ENCODE assay signal across 14 cellular contexts in genomic region chr7:21943436-21943835, GRCh38. TPM values are rescaled to one million over a fixed set of nuclear protein-coding genes. Genes with fewer than 3 reads are reported as not detected.
A peak's percentile ranks its signal among the peaks of the same experiment; 100 is the strongest.
DNase-seq lines count a peak whose midpoint lies in the region; FAIRE-seq and TF ChIP-seq lines count a peak whose summit lies in the region.
"Had no signal": no experiment of that assay in that cellular context is flagged by ENCODE, and none has a peak within 500 bp of the region (broad histone marks: within the 10 kb centered on the region; RNA-seq: fewer than 3 reads in every experiment).

No MANE protein-coding gene starts in this region.

- peaks cover 36% of the 10 kb centered on the region for H3K36me3 Mint-ChIP-seq in activated CD4-positive, alpha-beta T cell treated with anti-CD3 and anti-CD28 coated beads, Interleukin-2, amount 10 ng/mL, durations not matched to agents 7 days and 5 days (ENCODE audit: low read depth)
- H3K36me3 Mint-ChIP-seq in astrocyte (ENCODE audit: low read depth, unreplicated experiment), result no peaks in the 10 kb centered on the region

- H3K27me3 ChIP-seq in astrocyte (ENCODE audit: insufficient read depth, low read length) (no peaks in the 10 kb centered on the region), neutrophil (no peaks in the 10 kb centered on the region)

- H3K9me3 ChIP-seq in KOPT-K1 (ENCODE audit: insufficient read depth, low read length, poor library complexity, severe bottlenecking) (peaks cover 1% of the 10 kb centered on the region), astrocyte (ENCODE audit: insufficient read depth, low read depth, low read length) (no peaks in the 10 kb centered on the region), neutrophil (no peaks in the 10 kb centered on the region)

- H3K27ac ChIP-seq in KOPT-K1 (ENCODE audit: low read depth, low read length, poor library complexity, severe bottlenecking) (peak overlapping the region; percentile 92), astrocyte (ENCODE audit: low read depth, low read length) (no peak overlapping the region), neutrophil (peak overlapping the region; percentile 81)

- no peaks in the 10 kb centered on the region for H3K9me3 Mint-ChIP-seq in activated CD4-positive, alpha-beta T cell treated with anti-CD3 and anti-CD28 coated beads, Interleukin-2, amount 10 ng/mL, durations not matched to agents 7 days and 5 days
- H3K9me3 Mint-ChIP-seq in astrocyte (ENCODE audit: unreplicated experiment), result no peaks in the 10 kb centered on the region

- POLR2A ChIA-PET in activated CD4-positive, alpha-beta T cell treated with anti-CD3 and anti-CD28 coated beads, Interleukin-2, amount 10 ng/mL, durations not matched to agents 7 days and 5 days (lab: Charles Lee), result no interaction called here

- no peak overlapping the region for H2AFZ ChIP-seq in astrocyte (ENCODE audit: low read depth, low read length)

- H3K27me3 Mint-ChIP-seq in activated CD4-positive, alpha-beta T cell treated with anti-CD3 and anti-CD28 coated beads, Interleukin-2, amount 10 ng/mL, durations not matched to agents 7 days and 5 days, result no peaks in the 10 kb centered on the region
- no peaks in the 10 kb centered on the region for H3K27me3 Mint-ChIP-seq in astrocyte (ENCODE audit: low read depth, unreplicated experiment)

- no peak overlapping the region for H3K27ac Mint-ChIP-seq in activated CD4-positive, alpha-beta T cell treated with anti-CD3 and anti-CD28 coated beads, Interleukin-2, amount 10 ng/mL, durations not matched to agents 7 days and 5 days
- no peak overlapping the region for H3K27ac Mint-ChIP-seq in astrocyte (ENCODE audit: unreplicated experiment)

- H3K36me3 ChIP-seq in KOPT-K1 (ENCODE audit: insufficient read depth, low read length) (peaks cover 39% of the 10 kb centered on the region), astrocyte (ENCODE audit: insufficient read depth, low read length) (no peaks in the 10 kb centered on the region), neutrophil (no peaks in the 10 kb centered on the region)

- H3K4me3 ChIP-seq in astrocyte (ENCODE audit: insufficient read depth, low read depth, low read length) (no peak overlapping the region), neutrophil (ENCODE audit: low read depth in 1 of 2, low read length in 1 of 2) (peak overlapping the region in 1 of 2 experiments; percentile 68)

- peaks cover 8% of the 10 kb centered on the region for H3K79me2 ChIP-seq in astrocyte (ENCODE audit: insufficient read depth, low read length)

- CTCF ChIA-PET in activated CD4-positive, alpha-beta T cell treated with anti-CD3 and anti-CD28 coated beads, Interleukin-2, amount 10 ng/mL, durations not matched to agents 7 days and 5 days (lab: Charles Lee), result no interaction called here

- TF ChIP-seq CTCF in astrocyte (IDR thresholded peaks at IDR 0.05; ENCODE audit: insufficient read depth, low read depth, low read length) (no peak), neutrophil (IDR thresholded peaks at IDR 0.05) (no peak)

- peaks cover 77% of the 10 kb centered on the region for H3K4me1 Mint-ChIP-seq in activated CD4-positive, alpha-beta T cell treated with anti-CD3 and anti-CD28 coated beads, Interleukin-2, amount 10 ng/mL, durations not matched to agents 7 days and 5 days
- peaks cover 12% of the 10 kb centered on the region for H3K4me1 Mint-ChIP-seq in astrocyte (ENCODE audit: low read depth, unreplicated experiment)

- FAIRE-seq in astrocyte (lab: Jason Lieb, UNC), result no peak
- no peak for FAIRE-seq in HTR-8/SVneo (lab: Jason Lieb, UNC)
- FAIRE-seq: GM18507 had no signal

- peaks cover 30% of the 10 kb centered on the region for H3K4me1 ChIP-seq in astrocyte (ENCODE audit: insufficient read depth, low read length)
- peaks cover 78 to 87% of the 10 kb centered on the region in 2 experiments for H3K4me1 ChIP-seq in neutrophil (ENCODE audit: control insufficient read depth in 1 of 2, insufficient read depth in 1 of 2, low read depth in 1 of 2, low read length in 1 of 2)

- peak overlapping the region; percentile 0 for H3K4me2 ChIP-seq in astrocyte (ENCODE audit: low read length)

- H4K20me1 ChIP-seq in astrocyte (ENCODE audit: insufficient read depth, low read length), result peaks cover 9% of the 10 kb centered on the region

- DNase-seq in activated CD4-positive, alpha-beta T cell treated with anti-CD3 and anti-CD28 coated beads, Interleukin-2, amount 10 ng/mL, durations not matched to agents 7 days and 5 days, result no peak
- DNase-seq in activated CD4-positive, alpha-beta T cell treated with anti-CD3 and anti-CD28 coated beads for 4 hours, result no peak
- DNase-seq in astrocyte (ENCODE audit: low read depth), result no peak
- DNase-seq in HTR-8/SVneo (ENCODE audit: insufficient read length, low spot score), result no peak
- DNase-seq in NCI-H524 treated with DMSO at 0.1 percent for 48 hours (lab: John Stamatoyannopoulos, UW), result no peak
- no peak for DNase-seq in GOT3 (lab: John Stamatoyannopoulos, UW)
- DNase-seq: effector CD4-positive, alpha-beta T cell; glutamatergic neuron; mammary epithelial cell; MV-4-11; NCI-H524 had no signal

- no peak overlapping the region for H3K9ac ChIP-seq in astrocyte (ENCODE audit: low read length)

- peak overlapping the region; percentile 29 for H3K4me3 Mint-ChIP-seq in activated CD4-positive, alpha-beta T cell treated with anti-CD3 and anti-CD28 coated beads, Interleukin-2, amount 10 ng/mL, durations not matched to agents 7 days and 5 days
- H3K4me3 Mint-ChIP-seq in astrocyte (ENCODE audit: unreplicated experiment), result no peak overlapping the region

RNA-seq across cellular contexts. Expression of gene CDCA7L, which starts 2.3 kb away (rescaled TPM):
- total RNA-seq in activated CD4-positive, alpha-beta T cell treated with anti-CD3 and anti-CD28 coated beads, Interleukin-2, amount 10 ng/mL, durations not matched to agents 7 days and 5 days, result 10 to 100 TPM; 61.8 to 69.2 TPM
- total RNA-seq in astrocyte, result 12.1 and 15.2 TPM in 2 replicates
